Comparison of ENCODE assay signal across 31 cellular contexts in genomic region chr7:38427279-38427955, GRCh38.
DNase-seq lines count a peak whose midpoint lies in the region; ATAC-seq and TF ChIP-seq lines count a peak whose summit lies in the region.
"Had no signal": no experiment of that assay in that cellular context is flagged by ENCODE, and none has a peak within 500 bp of the region (broad histone marks: within the 10 kb centered on the region; RNA-seq: fewer than 3 reads in every experiment).

No MANE protein-coding gene starts in this region.

- H3K36me3 Mint-ChIP-seq in activated CD4-positive, alpha-beta T cell treated with anti-CD3 and anti-CD28 coated beads for 36 hours (ENCODE audit: low read depth): no peaks in the 10 kb centered on the region
- no peaks in the 10 kb centered on the region for H3K36me3 Mint-ChIP-seq in CD4-positive, alpha-beta memory T cell
- H3K36me3 Mint-ChIP-seq in T-helper 17 cell (ENCODE audit: low read depth) (peaks cover 2% of the 10 kb centered on the region), naive B cell (peaks cover 5 to 40% of the 10 kb centered on the region in 2 donors)
- H3K36me3 Mint-ChIP-seq: immature natural killer cell, WTC11 had no signal

- BruUV-seq in PC-3 (replicated peaks; lab: Mats Ljungman, UMichigan): no TSS peak

- no peaks in the 10 kb centered on the region for H3K9me3 ChIP-seq in CD4-positive, alpha-beta memory T cell (ENCODE audit: control insufficient read depth in 1 of 2, low read length in 2 of 2)
- no peaks in the 10 kb centered on the region for H3K9me3 ChIP-seq in T-helper 17 cell (ENCODE audit: control insufficient read depth, low read length, poor library complexity, severe bottlenecking)
- no peaks in the 10 kb centered on the region for H3K9me3 ChIP-seq in PC-3 (ENCODE audit: low read length)
- H3K9me3 ChIP-seq: adrenal gland, MG63, prostate gland, right lobe of liver, SJCRH30, transverse colon had no signal

- H3K36me3 ChIP-seq in CD4-positive, alpha-beta memory T cell (ENCODE audit: insufficient read depth, low read length): no peaks in the 10 kb centered on the region
- H3K36me3 ChIP-seq in PC-3 (ENCODE audit: low read depth, low read length): no peaks in the 10 kb centered on the region
- H3K36me3 ChIP-seq: adrenal gland, MG63, prostate gland, right lobe of liver, SJCRH30, spleen, transverse colon had no signal

- H3F3A ChIP-seq in PC-3 (ENCODE audit: low read length, unreplicated experiment): no peaks in the 10 kb centered on the region

- H3K27me3 ChIP-seq in CD4-positive, alpha-beta memory T cell (ENCODE audit: insufficient read depth, low read length): no peaks in the 10 kb centered on the region
- peaks cover 47% of the 10 kb centered on the region for H3K27me3 ChIP-seq in PC-3 (ENCODE audit: low read length)
- H3K27me3 ChIP-seq: adrenal gland, MG63, right lobe of liver, SJCRH30, spleen, transverse colon had no signal

- CTCF ChIA-PET in activated CD4-positive, alpha-beta T cell treated with anti-CD3 and anti-CD28 coated beads for 36 hours (lab: Charles Lee): interaction anchor here (0.8 kb wide), 1 partner anchor 18 kb away, joined by 3 read pairs; no protein-coding TSS in a partner anchor
- CTCF ChIA-PET in CD4-positive, alpha-beta memory T cell (lab: Charles Lee; ENCODE audit: partially characterized antibody): interaction anchor here (0.8 kb wide), 1 partner anchor 9 kb away, joined by 3 read pairs; no protein-coding TSS in a partner anchor
- CTCF ChIA-PET in PC-3 (lab: Charles Lee): no interaction called here

- H3K4me3 ChIP-seq in CD4-positive, alpha-beta memory T cell (ENCODE audit: low read length in 2 of 2): no peak overlapping the region
- no peak overlapping the region for H3K4me3 ChIP-seq in PC-3 (ENCODE audit: low read length)
- H3K4me3 ChIP-seq: adrenal gland, MG63, prostate gland, right lobe of liver, SJCRH30, spleen, transverse colon had no signal

- no peaks in the 10 kb centered on the region for H3K79me2 ChIP-seq in PC-3 (ENCODE audit: low read length)

- H3K4me2 ChIP-seq in PC-3 (ENCODE audit: low read length): no peak overlapping the region
- H3K4me2 ChIP-seq: KMS-11 had no signal

- ATAC-seq in activated CD4-positive, alpha-beta T cell treated with anti-CD3 and anti-CD28 coated beads for 36 hours: peak; percentile 51
- ATAC-seq in T-helper 17 cell (no peak), naive B cell (ENCODE audit: low read depth in 2 of 2) (no peak), PC-3 (no peak), HG02610 (IDR thresholded peaks at IDR 0.05; ENCODE audit: unreplicated experiment) (no peak)
- ATAC-seq: left colon, right lobe of liver, WTC11 had no signal

- no peak overlapping the region for H3K9ac ChIP-seq in PC-3 (ENCODE audit: low read length)
- H3K9ac ChIP-seq: KMS-11 had no signal

- no peak overlapping the region for H2AFZ ChIP-seq in PC-3 (ENCODE audit: low read length)

- no peaks in the 10 kb centered on the region for H3K9me2 ChIP-seq in PC-3 (replicated peaks; ENCODE audit: low read length)

- DNase-seq in activated CD4-positive, alpha-beta T cell treated with anti-CD3 and anti-CD28 coated beads for 36 hours: no peak
- no peak for DNase-seq in activated CD4-positive, alpha-beta T cell treated with anti-CD3 and anti-CD28 coated beads, Interleukin-2, amount 50 U/mL, for 1 hour
- no peak for DNase-seq in CD4-positive, alpha-beta memory T cell
- DNase-seq in T-helper 17 cell (no peak), naive B cell (no peak), COLO668 (lab: John Stamatoyannopoulos, UW; ENCODE audit: unreplicated experiment) (no peak), PC-3 (no peak)
- DNase-seq: activated CD4-positive, alpha-beta T cell treated with anti-CD3 and anti-CD28 coated beads, Interleukin-2, amount 50 U/mL, for 48 hours; activated CD8-positive, alpha-beta memory T cell treated with anti-CD3 and anti-CD28 coated beads, Interleukin-2, amount 50 U/mL, for 48 hours; adrenal gland; central memory CD4-positive, alpha-beta T cell; erythroblast; immature natural killer cell; left colon; NCI-H1417; NCI-H2029; NCI-H510A treated with DMSO at 0.1 percent for 48 hours; right lobe of liver; RPMI8226; SJCRH30; spleen; stimulated activated CD4-positive, alpha-beta T cell treated with anti-CD3 and anti-CD28 coated beads, Interleukin-2, amount 100 ng/mL, for 24 hours; transverse colon had no signal

- H3K27me3 Mint-ChIP-seq in activated CD4-positive, alpha-beta T cell treated with anti-CD3 and anti-CD28 coated beads for 36 hours: peaks cover 2% of the 10 kb centered on the region
- H3K27me3 Mint-ChIP-seq in CD4-positive, alpha-beta memory T cell: peaks cover 0 to 2% of the 10 kb centered on the region in 2 donors
- H3K27me3 Mint-ChIP-seq in T-helper 17 cell (peaks cover 8% of the 10 kb centered on the region), naive B cell (no peaks in the 10 kb centered on the region)

- TF ChIP-seq CTCF in PC-3 (conservative IDR thresholded peaks at IDR 0.05; ENCODE audit: low read depth, low read length): no peak

- H3K9me3 Mint-ChIP-seq in activated CD4-positive, alpha-beta T cell treated with anti-CD3 and anti-CD28 coated beads for 36 hours (ENCODE audit: low read depth): peaks cover 5% of the 10 kb centered on the region
- peaks cover 0 to 3% (median 0%) of the 10 kb centered on the region in 8 donors for H3K9me3 Mint-ChIP-seq in CD4-positive, alpha-beta memory T cell
- H3K9me3 Mint-ChIP-seq in naive B cell: peaks cover 11 to 45% (median 31%) of the 10 kb centered on the region in 7 donors
- H3K9me3 Mint-ChIP-seq: immature natural killer cell, WTC11 had no signal

- H3K27ac Mint-ChIP-seq in activated CD4-positive, alpha-beta T cell treated with anti-CD3 and anti-CD28 coated beads for 36 hours: peak overlapping the region; percentile 38
- peak overlapping the region in 5 of 7 donors; percentile 3 to 71 (median 5) for H3K27ac Mint-ChIP-seq in CD4-positive, alpha-beta memory T cell
- H3K27ac Mint-ChIP-seq in T-helper 17 cell (no peak overlapping the region), naive B cell (peak overlapping the region in 3 of 6 donors; percentile 9 to 54 (median 22))
- H3K27ac Mint-ChIP-seq: activated T-helper 2 cell treated with anti-CD3 and anti-CD28 coated beads, Interferon-gamma antibody, Interleukin-2, Interleukin-4, amounts not matched to agents 10 μg/mL and 5 μg/mL and 100 μg/mL, durations not matched to agents 14 hours and 24 hours and 36 hours; WTC11 had no signal

- POLR2A ChIA-PET in activated CD4-positive, alpha-beta T cell treated with anti-CD3 and anti-CD28 coated beads for 36 hours (lab: Charles Lee): no interaction called here
- POLR2A ChIA-PET in CD4-positive, alpha-beta memory T cell (lab: Charles Lee; ENCODE audit: partially characterized antibody): no interaction called here
- POLR2A ChIA-PET in PC-3 (lab: Charles Lee; ENCODE audit: unreplicated experiment): no interaction called here

- H3K4me3 Mint-ChIP-seq in activated CD4-positive, alpha-beta T cell treated with anti-CD3 and anti-CD28 coated beads for 36 hours: no peak overlapping the region
- H3K4me3 Mint-ChIP-seq in CD4-positive, alpha-beta memory T cell: peak overlapping the region in 6 of 8 donors; percentile 4 to 76 (median 42)
- H3K4me3 Mint-ChIP-seq in T-helper 17 cell: peak overlapping the region; percentile 26
- H3K4me3 Mint-ChIP-seq in naive B cell: peak overlapping the region in 7 of 8 donors; percentile 24 to 79 (median 55)
- H3K4me3 Mint-ChIP-seq: WTC11 had no signal

- H3K27ac ChIP-seq in CD4-positive, alpha-beta memory T cell (ENCODE audit: low read depth, low read length): no peak overlapping the region
- no peak overlapping the region for H3K27ac ChIP-seq in PC-3 (ENCODE audit: low read length)
- H3K27ac ChIP-seq: 22Rv1, adrenal gland, C4-2B, KMS-11, prostate gland, right lobe of liver, SJCRH30, spleen, transverse colon had no signal

- H3K4me1 ChIP-seq in CD4-positive, alpha-beta memory T cell (ENCODE audit: insufficient read depth, low read length): peaks cover 41% of the 10 kb centered on the region
- H3K4me1 ChIP-seq in PC-3 (ENCODE audit: insufficient read depth, low read length): no peaks in the 10 kb centered on the region
- H3K4me1 ChIP-seq: adrenal gland, prostate gland, right lobe of liver, SJCRH30, transverse colon had no signal

- intact Hi-C loops in activated CD4-positive, alpha-beta T cell treated with anti-CD3 and anti-CD28 coated beads for 36 hours (cut with DNase I, micrococcal nuclease): loop anchor here in 1 of 2 experiments (1.0 kb wide), 1 partner anchor 36 kb away; no protein-coding TSS in a partner anchor
- intact Hi-C loops in CD4-positive, alpha-beta memory T cell (cut with micrococcal nuclease): no loop called here
- intact Hi-C loops in PC-3 (cut with micrococcal nuclease): no loop called here

- peaks cover 41% of the 10 kb centered on the region for H3K4me1 Mint-ChIP-seq in activated CD4-positive, alpha-beta T cell treated with anti-CD3 and anti-CD28 coated beads for 36 hours
- H3K4me1 Mint-ChIP-seq in CD4-positive, alpha-beta memory T cell: peaks cover 35 to 57% (median 44%) of the 10 kb centered on the region in 4 donors
- H3K4me1 Mint-ChIP-seq in T-helper 17 cell: peaks cover 28% of the 10 kb centered on the region
- H3K4me1 Mint-ChIP-seq in naive B cell: peaks cover 53 to 62% (median 62%) of the 10 kb centered on the region in 3 donors
- H3K4me1 Mint-ChIP-seq: WTC11 had no signal

- no peaks in the 10 kb centered on the region for H4K20me1 ChIP-seq in PC-3 (ENCODE audit: low read length)
